9 cellular contexts compared by ENCODE assay signal in genomic region chr1:226349801-226350503, GRCh38. TPM values are rescaled to one million over a fixed set of nuclear protein-coding genes. Genes with fewer than 3 reads are reported as not detected.
DNase-seq lines count a peak whose midpoint lies in the region; ATAC-seq and TF ChIP-seq lines count a peak whose summit lies in the region.
"Had no signal": no experiment of that assay in that cellular context is flagged by ENCODE, and none has a peak within 500 bp of the region (broad histone marks: within the 10 kb centered on the region; RNA-seq: fewer than 3 reads in every experiment).

No MANE protein-coding gene starts in this region.

- POLR2A ChIA-PET in SK-N-SH (lab: Yijun Ruan, JAX), result no interaction called here
- POLR2A ChIA-PET in CD4-positive, alpha-beta T cell (lab: Charles Lee), result no interaction called here

- no peaks in the 10 kb centered on the region for H3K79me2 ChIP-seq in SK-N-SH (ENCODE audit: insufficient read depth)

- H3K4me1 Mint-ChIP-seq in brain (peaks cover 46% of the 10 kb centered on the region), chondrocyte (ENCODE audit: low read depth) (no peaks in the 10 kb centered on the region)
- H3K4me1 Mint-ChIP-seq in CD4-positive, alpha-beta T cell (ENCODE audit: low read depth), result no peaks in the 10 kb centered on the region

- H3K9me3 ChIP-seq in SK-N-SH (no peaks in the 10 kb centered on the region), stomach (no peaks in the 10 kb centered on the region)
- no peaks in the 10 kb centered on the region for H3K9me3 ChIP-seq in CD4-positive, alpha-beta T cell (ENCODE audit: control insufficient read depth, low read length)

- H3K4me3 ChIP-seq in SK-N-SH (ENCODE audit: low read depth in 2 of 2, low read length in 1 of 2) (no peak overlapping the region), stomach (no peak overlapping the region)

- no peak overlapping the region for H3K9ac ChIP-seq in SK-N-SH

- H3K27me3 Mint-ChIP-seq in brain (no peaks in the 10 kb centered on the region), chondrocyte (ENCODE audit: low read depth) (no peaks in the 10 kb centered on the region)
- no peaks in the 10 kb centered on the region for H3K27me3 Mint-ChIP-seq in CD4-positive, alpha-beta T cell

- no peaks in the 10 kb centered on the region for H3K36me3 ChIP-seq in SK-N-SH (replicated peaks in 1 of 2; ENCODE audit: control insufficient read depth in 1 of 2, insufficient read depth in 2 of 2, low read length in 1 of 2)
- no peaks in the 10 kb centered on the region for H3K36me3 ChIP-seq in stomach

- ATAC-seq in SK-N-SH treated with all-trans-retinoic acid at 6 μM for 48 hours, result no peak
- ATAC-seq in HG03460 (IDR thresholded peaks at IDR 0.05; ENCODE audit: unreplicated experiment), result peak; percentile 58
- ATAC-seq in GM19455 (IDR thresholded peaks at IDR 0.05; ENCODE audit: unreplicated experiment), result no peak
- no peak for ATAC-seq in CD4-positive, alpha-beta T cell (ENCODE audit: poor library complexity)

- intact Hi-C loops in stomach (cut with DNase I; ENCODE audit: low total_unique reads), result no loop called here
- intact Hi-C loops in CD4-positive, alpha-beta T cell (cut with DNase I, micrococcal nuclease), result no loop called here

- H3K27ac ChIP-seq in SK-N-SH (ENCODE audit: low read depth in 2 of 2, low read length in 1 of 2) (no peak overlapping the region; a peak in 1 of 4 replicates), stomach (peak overlapping the region; percentile 45 to 70 (median 57))
- no peak overlapping the region for H3K27ac ChIP-seq in CD4-positive, alpha-beta T cell (ENCODE audit: low read depth, low read length)

- H3K9me3 Mint-ChIP-seq in brain, result peaks cover 0 to 3% (median 0%) of the 10 kb centered on the region in 5 experiments
- H3K9me3 Mint-ChIP-seq in chondrocyte (ENCODE audit: low read depth), result no peaks in the 10 kb centered on the region
- H3K9me3 Mint-ChIP-seq in CD4-positive, alpha-beta T cell, result no peaks in the 10 kb centered on the region
- H3K9me3 Mint-ChIP-seq: activated T-helper 2 cell treated with anti-CD3 and anti-CD28 coated beads, Interferon-gamma antibody, Interleukin-2, Interleukin-4, amounts not matched to agents 10 μg/mL and 5 μg/mL and 100 μg/mL, durations not matched to agents 14 hours and 24 hours and 36 hours had no signal

- TF ChIP-seq CTCF in SK-N-SH (IDR thresholded peaks at IDR 0.05), result no peak
- TF ChIP-seq CTCF in brain (conservative IDR thresholded peaks at IDR 0.05), result no peak
- TF ChIP-seq CTCF in stomach (IDR thresholded peaks at IDR 0.05), result no peak
- TF ChIP-seq CTCF in chondrocyte (IDR thresholded peaks at IDR 0.05), result no peak
- TF ChIP-seq CTCF in CD4-positive, alpha-beta T cell (IDR thresholded peaks at IDR 0.05), result no peak

- no peaks in the 10 kb centered on the region for H3K36me3 Mint-ChIP-seq in brain
- H3K36me3 Mint-ChIP-seq in chondrocyte (ENCODE audit: low read depth), result no peaks in the 10 kb centered on the region
- H3K36me3 Mint-ChIP-seq in CD4-positive, alpha-beta T cell (ENCODE audit: low read depth), result no peaks in the 10 kb centered on the region

- no peaks in the 10 kb centered on the region for H4K20me1 ChIP-seq in SK-N-SH (ENCODE audit: insufficient read depth)

- H3K27me3 ChIP-seq in SK-N-SH (ENCODE audit: insufficient read depth) (no peaks in the 10 kb centered on the region), stomach (no peaks in the 10 kb centered on the region)
- no peaks in the 10 kb centered on the region for H3K27me3 ChIP-seq in CD4-positive, alpha-beta T cell (ENCODE audit: control insufficient read depth, insufficient read depth, low read length)

- no peak for TF ChIP-seq RAD21 in SK-N-SH (IDR thresholded peaks at IDR 0.05; ENCODE audit: low read length)

- peaks cover 0 to 22% of the 10 kb centered on the region in 2 experiments; a peak in 1 of 4 replicates for H3K4me1 ChIP-seq in SK-N-SH (ENCODE audit: control insufficient read depth in 1 of 2, insufficient read depth in 2 of 2, low read depth in 1 of 2, low read length in 1 of 2)
- H3K4me1 ChIP-seq in stomach, result peaks cover 12 to 27% (median 14%) of the 10 kb centered on the region in 4 donors

- DNase-seq in SK-N-SH (peak; percentile 36), stomach (peak; percentile 50), chondrocyte (ENCODE audit: low spot score) (no peak)
- no peak for DNase-seq in CD4-positive, alpha-beta T cell

- peak overlapping the region; percentile 41 to 86 (median 57) for H3K27ac Mint-ChIP-seq in brain
- no peak overlapping the region for H3K27ac Mint-ChIP-seq in chondrocyte (ENCODE audit: unreplicated experiment)
- H3K27ac Mint-ChIP-seq in CD4-positive, alpha-beta T cell, result no peak overlapping the region
- H3K27ac Mint-ChIP-seq: activated T-helper 2 cell treated with anti-CD3 and anti-CD28 coated beads, Interferon-gamma antibody, Interleukin-2, Interleukin-4, amounts not matched to agents 10 μg/mL and 5 μg/mL and 100 μg/mL, durations not matched to agents 14 hours and 24 hours and 36 hours had no signal

- CTCF ChIA-PET in SK-N-SH (lab: Yijun Ruan, JAX), result interaction anchor here (0.6 to 1.3 kb wide), 2 partner anchors 17 to 233 kb away, joined by 3 to 4 read pairs; no protein-coding TSS in a partner anchor
- CTCF ChIA-PET in CD4-positive, alpha-beta T cell (lab: Charles Lee), result no interaction called here

- H3K4me2 ChIP-seq in SK-N-SH, result no peak overlapping the region

- H3K4me3 Mint-ChIP-seq in brain (no peak overlapping the region), chondrocyte (ENCODE audit: unreplicated experiment) (no peak overlapping the region)
- H3K4me3 Mint-ChIP-seq in CD4-positive, alpha-beta T cell, result no peak overlapping the region

- H2AFZ ChIP-seq in SK-N-SH (ENCODE audit: low read depth), result no peak overlapping the region

- no peaks in the 10 kb centered on the region for H3F3A ChIP-seq in SK-N-SH (replicated peaks; ENCODE audit: insufficient read depth)

- H3K9me2 ChIP-seq in SK-N-SH, result no peaks in the 10 kb centered on the region

- 77% methylated on average over 17 of the region's 17 CpGs for WGBS in SK-N-SH (ENCODE audit: low lambda C conversion rate)
- WGBS in stomach, 5 donors, result 28 to 39% (median 36%) methylated on average over 17 of the region's 17 CpGs

- no peak for TF ChIP-seq POLR2A in stomach (IDR thresholded peaks at IDR 0.05)

- TF ChIP-seq EP300 in SK-N-SH (IDR thresholded peaks at IDR 0.05; ENCODE audit: borderline replicate concordance in 1 of 2, low read depth in 1 of 2, low read length in 1 of 2) (no peak), stomach (IDR thresholded peaks at IDR 0.05) (no peak)

TF ChIP-seq in SK-N-SH, 30 proteins besides CTCF, POLR2A, EP300 and RAD21 (continues in another document):
- TF ChIP-seq ZBTB33 (IDR thresholded peaks at IDR 0.05; ENCODE audit: borderline replicate concordance, low read depth) (no peak), SIN3A (IDR thresholded peaks at IDR 0.05; ENCODE audit: borderline replicate concordance, low read depth, low read length) (no peak), YY1 (IDR thresholded peaks at IDR 0.05; ENCODE audit: low read depth) (no peak)

TF ChIP-seq in SK-N-SH treated with all-trans-retinoic acid at 6 μM for 48 hours, 23 proteins besides CTCF, POLR2A, EP300 and RAD21:
- TF ChIP-seq CSDC2 (CRISPR knock-in tag; IDR thresholded peaks at IDR 0.05), result no peak
- no peak for TF ChIP-seq ZC3H10 (CRISPR knock-in tag; IDR thresholded peaks at IDR 0.05)

RNA-seq across cellular contexts. Expression of gene LIN9, which starts 41.0 kb away (rescaled TPM):
- polyA plus RNA-seq in SK-N-SH (2012; rRNA removed), result 1.7 and 2.5 TPM in 2 replicates
- 2.6 and 2.9 TPM in 2 replicates for polyA plus RNA-seq in SK-N-SH (2012; cell fraction: cytosol; rRNA removed)
- polyA plus RNA-seq in SK-N-SH (2012; cell fraction: nucleus; rRNA removed), result 1.5 and 2.3 TPM in 2 replicates
- 2.4 TPM for polyA plus RNA-seq in brain (ENCODE audit: insufficient read depth, low read depth, low replicate concordance)
- total RNA-seq in stomach, result 10 to 100 TPM in 1 of 5 donors, 1 to 10 TPM in 3, not detected in 1; 1.3 to 45.5 (median 7.1) TPM
- polyA plus RNA-seq in stomach, result 1 to 10 TPM; 2.4 to 2.9 (median 2.5) TPM
- 2.1 to 3.0 TPM (median 2.2 TPM) in 3 replicates for total RNA-seq in chondrocyte
- total RNA-seq in CD4-positive, alpha-beta T cell, result 1 to 10 TPM; 1.3 to 1.5 TPM

RNA-seq across cellular contexts. Expression of gene PARP1, which starts 57.9 kb away (rescaled TPM):
- 187 and 239 TPM in 2 replicates for polyA plus RNA-seq in SK-N-SH (2012; rRNA removed)
- 134 and 183 TPM in 2 replicates for polyA plus RNA-seq in SK-N-SH (2012; cell fraction: cytosol; rRNA removed)
- 167 and 228 TPM in 2 replicates for polyA plus RNA-seq in SK-N-SH (2012; cell fraction: nucleus; rRNA removed)
- 234 TPM for polyA plus RNA-seq in brain (ENCODE audit: insufficient read depth, low read depth, low replicate concordance)
- 100 to 1,000 TPM in 1 of 5 donors, 10 to 100 TPM in 4; 20.0 to 103 (median 54.5) TPM for total RNA-seq in stomach
- 10 to 100 TPM; 17.4 to 24.8 (median 19.4) TPM for polyA plus RNA-seq in stomach
- total RNA-seq in chondrocyte, result 43.9 to 77.5 TPM (median 48.6 TPM) in 3 replicates
- total RNA-seq in CD4-positive, alpha-beta T cell, result 10 to 100 TPM; 59.3 to 63.6 TPM

Comparison
In these comparisons a context has a peak if more than half of its experiments do, and no peak if none do; other contexts are left out.
1. DNase-seq: peak in SK-N-SH (single experiment) and stomach (single experiment); none in chondrocyte (single experiment) and CD4-positive, alpha-beta T cell (0 of 10).
2. H3K27ac ChIP-seq: peak in stomach (5 of 5); none in SK-N-SH (0 of 2) and CD4-positive, alpha-beta T cell (single experiment).
3. H3K27ac Mint-ChIP-seq: peak in brain (5 of 5); none in chondrocyte (single experiment) and CD4-positive, alpha-beta T cell (single experiment).